Comparison of ENCODE assay signal across 10 cellular contexts in the genomic region with DNA sequence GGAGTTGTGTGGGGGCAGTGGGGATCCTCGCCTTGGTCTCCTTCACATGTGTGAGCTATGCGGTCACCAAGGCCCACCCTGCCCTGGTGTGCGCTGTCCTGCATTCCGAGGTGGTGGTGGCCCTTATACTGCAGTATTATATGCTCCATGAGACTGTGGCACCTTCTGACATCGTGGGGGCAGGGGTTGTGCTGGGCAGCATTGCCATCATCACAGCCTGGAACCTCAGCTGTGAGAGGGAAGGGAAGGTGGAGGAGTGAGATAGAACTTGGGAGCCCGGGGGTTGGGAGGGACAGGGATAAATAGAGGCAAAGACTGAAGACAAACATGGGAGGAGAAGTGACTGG. TPM values are rescaled to one million over a fixed set of nuclear protein-coding genes. Genes with fewer than 3 reads are reported as not detected.
DNase-seq lines count a peak whose midpoint lies in the region; ATAC-seq and TF ChIP-seq lines count a peak whose summit lies in the region.
"Not testable (repeated sequence)": the region's sequence is repeated elsewhere in the genome, so short reads cannot be mapped to it uniquely, and the experiment has no call there.
"Had no signal": no experiment of that assay in that cellular context is flagged by ENCODE, and none has a peak within 500 bp of the region (broad histone marks: within the 10 kb centered on the region; RNA-seq: fewer than 3 reads in every experiment).

No MANE protein-coding gene starts in this region.

- not testable (repeated sequence) for ATAC-seq in PC-3; activated T-cell treated with anti-CD3 and anti-CD28 coated beads, Interleukin-2, amount 50 U/mL, for 72 hours (replicated peaks in 1 of 2)

- H3K4me1 ChIP-seq in PC-3 (ENCODE audit: insufficient read depth, low read length), result peaks cover 31% of the 10 kb centered on the region
- H3K4me1 ChIP-seq in cardiac muscle cell (ENCODE audit: low read depth), result peaks cover 30% of the 10 kb centered on the region
- H3K4me1 ChIP-seq in muscle layer of colon (ENCODE audit: insufficient read depth, low read length), result peaks cover 37% of the 10 kb centered on the region
- H3K4me1 ChIP-seq in uterus, result not testable (repeated sequence)

- H3K36me3 ChIP-seq in PC-3 (ENCODE audit: low read depth, low read length); cardiac muscle cell; muscle layer of colon (ENCODE audit: insufficient read depth, low read length); uterus: not testable (repeated sequence)

- H3K4me2 ChIP-seq in PC-3 (ENCODE audit: low read length), result peak overlapping the region; percentile 99

- H3F3A ChIP-seq in PC-3 (ENCODE audit: low read length, unreplicated experiment), result not testable (repeated sequence)

- not testable (repeated sequence) for TF ChIP-seq POLR2A in uterus (IDR thresholded peaks at IDR 0.05)

- TF ChIP-seq CTCF in GM12864 (IDR thresholded peaks at IDR 0.05; ENCODE audit: low read depth, low read length, missing control alignments); PC-3 (conservative IDR thresholded peaks at IDR 0.05; ENCODE audit: low read depth, low read length); chondrocyte (IDR thresholded peaks at IDR 0.05); cardiac muscle cell (IDR thresholded peaks at IDR 0.05; ENCODE audit: low read depth, low read length); uterus (IDR thresholded peaks at IDR 0.05): not testable (repeated sequence)

- not testable (repeated sequence) for H3K9me3 ChIP-seq in PC-3 (ENCODE audit: low read length); cardiac muscle cell (ENCODE audit: low read depth); muscle layer of colon (ENCODE audit: low read length); uterus

- H3K4me3 ChIP-seq in GM12864 (ENCODE audit: low read depth, low read length) (peak overlapping the region; percentile 80; the same call in 1 of the 2 replicates), PC-3 (ENCODE audit: low read length) (peak overlapping the region; percentile 76), cardiac muscle cell (peak overlapping the region; percentile 59), muscle layer of colon (ENCODE audit: low read depth in 1 of 2, low read length in 2 of 2) (peak overlapping the region in 1 of 2 donors; percentile 63), skeletal muscle cell (ENCODE audit: low read depth, low read length) (peak overlapping the region; percentile 78), uterus (peak overlapping the region in 1 of 2 donors; percentile 64)

- CTCF ChIA-PET in PC-3 (lab: Charles Lee), result not testable (repeated sequence)

- POLR2A ChIA-PET in PC-3 (lab: Charles Lee; ENCODE audit: unreplicated experiment), result not testable (repeated sequence)

- not testable (repeated sequence) for H3K27me3 ChIP-seq in PC-3 (ENCODE audit: low read length); cardiac muscle cell; muscle layer of colon (ENCODE audit: control insufficient read depth in 1 of 2, insufficient read depth in 2 of 2, low read length in 2 of 2); uterus

- peak overlapping the region; percentile 100 for H3K27ac Mint-ChIP-seq in activated T-cell treated with anti-CD3 and anti-CD28 coated beads, Interleukin-2, amount 50 U/mL, for 72 hours
- H3K27ac Mint-ChIP-seq in chondrocyte (ENCODE audit: unreplicated experiment), result peak overlapping the region; percentile 100

- not testable (repeated sequence) for DNase-seq in GM12864 (ENCODE audit: low read depth); PC-3; activated T-cell treated with anti-CD3 and anti-CD28 coated beads, Interleukin-2, amount 50 U/mL, for 72 hours; chondrocyte (ENCODE audit: low spot score); cardiac muscle cell (ENCODE audit: low read depth in 1 of 2, low spot score in 1 of 2); skeletal muscle cell (ENCODE audit: low read depth)
- peak in 1 of 2 donors; percentile 30 for DNase-seq in uterus

- H3K27ac ChIP-seq in PC-3 (ENCODE audit: low read length), result not testable (repeated sequence)
- H3K27ac ChIP-seq in cardiac muscle cell (peak overlapping the region; percentile 98), muscle layer of colon (ENCODE audit: low read depth, low read length) (peak overlapping the region; percentile 99), uterus (peak overlapping the region; percentile 98 to 99)

- not testable (repeated sequence) for H3K9ac ChIP-seq in PC-3 (ENCODE audit: low read length)
- H3K9ac ChIP-seq in muscle layer of colon (ENCODE audit: low read length), result peak overlapping the region; percentile 78

- H3K79me2 ChIP-seq in PC-3 (ENCODE audit: low read length), result peaks cover 59% of the 10 kb centered on the region

- not testable (repeated sequence) for H2AFZ ChIP-seq in PC-3 (ENCODE audit: low read length)

- peak overlapping the region; percentile 98 to 100 for H3K4me3 Mint-ChIP-seq in activated T-cell treated with anti-CD3 and anti-CD28 coated beads, Interleukin-2, amount 50 U/mL, for 72 hours
- H3K4me3 Mint-ChIP-seq in chondrocyte (ENCODE audit: unreplicated experiment), result peak overlapping the region; percentile 88

- peaks cover 8 to 10% of the 10 kb centered on the region in 2 donors for H3K36me3 Mint-ChIP-seq in activated T-cell treated with anti-CD3 and anti-CD28 coated beads, Interleukin-2, amount 50 U/mL, for 72 hours (ENCODE audit: insufficient read depth in 2 of 2)
- H3K36me3 Mint-ChIP-seq in chondrocyte (ENCODE audit: low read depth), result not testable (repeated sequence)

- intact Hi-C loops in PC-3 (cut with micrococcal nuclease) (loop anchor here (5.0 kb wide), 1 partner anchor 220 kb away; a partner anchor contains a TSS), uterus (cut with DNase I; ENCODE audit: low total_unique reads) (loop anchor here (10.0 kb wide), 1 partner anchor 48 kb away; a partner anchor contains a TSS)

- not testable (repeated sequence) for H3K9me2 ChIP-seq in PC-3 (replicated peaks; ENCODE audit: low read length)

- peaks cover 24% of the 10 kb centered on the region for H4K20me1 ChIP-seq in PC-3 (ENCODE audit: low read length)

- not testable (repeated sequence) for H3K9me3 Mint-ChIP-seq in activated T-cell treated with anti-CD3 and anti-CD28 coated beads, Interleukin-2, amount 50 U/mL, for 72 hours; chondrocyte (ENCODE audit: low read depth)

- BruUV-seq in PC-3 (replicated peaks; lab: Mats Ljungman, UMichigan), result not testable (repeated sequence)

- peaks cover 75% of the 10 kb centered on the region for H3K4me1 Mint-ChIP-seq in activated T-cell treated with anti-CD3 and anti-CD28 coated beads, Interleukin-2, amount 50 U/mL, for 72 hours (ENCODE audit: low read depth)
- H3K4me1 Mint-ChIP-seq in chondrocyte (ENCODE audit: low read depth), result peaks cover 65% of the 10 kb centered on the region

- not testable (repeated sequence) for H3K27me3 Mint-ChIP-seq in activated T-cell treated with anti-CD3 and anti-CD28 coated beads, Interleukin-2, amount 50 U/mL, for 72 hours (ENCODE audit: low read depth); chondrocyte (ENCODE audit: low read depth)

RNA-seq across cellular contexts. Expression of a gene that starts 1.5 kb away (rescaled TPM):
- 47.1 and 95.7 TPM in 2 replicates for total RNA-seq in PC-3 (2014; rRNA removed)
- 100 to 1,000 TPM; 211 to 249 TPM for total RNA-seq in activated T-cell treated with anti-CD3 and anti-CD28 coated beads, Interleukin-2, amount 50 U/mL, for 72 hours
- total RNA-seq in chondrocyte, result 113 to 121 TPM (median 115 TPM) in 3 replicates
- 40.7 and 41.3 TPM in 2 replicates for total RNA-seq in cardiac muscle cell
- 53.8 and 62.3 TPM in 2 replicates for polyA plus RNA-seq in cardiac muscle cell
- total RNA-seq in uterus, result 100 to 1,000 TPM in 2 of 4 donors, 10 to 100 TPM in 2; 19.7 to 167 (median 77.6) TPM

RNA-seq across cellular contexts. Expression of a gene that starts 1.5 kb away (rescaled TPM):
- total RNA-seq in PC-3 (2014; rRNA removed) (not detected in 2 replicates), chondrocyte (not detected in 3 replicates), cardiac muscle cell (not detected in 2 replicates), uterus (not detected)
- total RNA-seq in activated T-cell treated with anti-CD3 and anti-CD28 coated beads, Interleukin-2, amount 50 U/mL, for 72 hours, result under 1 TPM in 1 of 2 donors, not detected in 1; 0.25 TPM
- 0.10 and 1.9 TPM in 2 replicates for polyA plus RNA-seq in cardiac muscle cell
- total RNA-seq: H4, left ventricle myocardium superior had no signal

RNA-seq across cellular contexts. Expression of a gene that starts 3.3 kb away (rescaled TPM):
- total RNA-seq in PC-3 (2014; rRNA removed) (14.7 and 18.4 TPM in 2 replicates), chondrocyte (50.9 to 51.9 TPM (median 51.0 TPM) in 3 replicates), cardiac muscle cell (28.5 and 40.4 TPM in 2 replicates), uterus (100 to 1,000 TPM in 1 of 4 donors, 10 to 100 TPM in 3; 22.7 to 116 (median 39.2) TPM)
- 10 to 100 TPM; 28.5 to 29.0 TPM for total RNA-seq in activated T-cell treated with anti-CD3 and anti-CD28 coated beads, Interleukin-2, amount 50 U/mL, for 72 hours
- 17.9 and 26.6 TPM in 2 replicates for polyA plus RNA-seq in cardiac muscle cell

RNA-seq across cellular contexts. Expression of a gene that starts 37.9 kb away (rescaled TPM):
- total RNA-seq in PC-3 (2014; rRNA removed) (2.1 and 2.9 TPM in 2 replicates), chondrocyte (12.2 to 14.0 TPM (median 12.6 TPM) in 3 replicates), cardiac muscle cell (8.5 and 14.0 TPM in 2 replicates), uterus (10 to 100 TPM in 2 of 4 donors, 1 to 10 TPM in 2; 3.2 to 16.9 (median 10.9) TPM)
- total RNA-seq in activated T-cell treated with anti-CD3 and anti-CD28 coated beads, Interleukin-2, amount 50 U/mL, for 72 hours, result 10 to 100 TPM; 25.5 to 26.8 TPM
- polyA plus RNA-seq in cardiac muscle cell, result 28.6 and 34.5 TPM in 2 replicates

RNA-seq across cellular contexts. Expression of a gene that starts 43.4 kb away (rescaled TPM):
- 0.69 and 1.0 TPM in 2 replicates for total RNA-seq in PC-3 (2014; rRNA removed)
- 1 to 10 TPM; 4.9 to 5.3 TPM for total RNA-seq in activated T-cell treated with anti-CD3 and anti-CD28 coated beads, Interleukin-2, amount 50 U/mL, for 72 hours
- 5.0 to 6.0 TPM (median 5.1 TPM) in 3 replicates for total RNA-seq in chondrocyte
- total RNA-seq in cardiac muscle cell, result 51.9 and 56.8 TPM in 2 replicates
- 50.4 and 63.6 TPM in 2 replicates for polyA plus RNA-seq in cardiac muscle cell
- total RNA-seq in uterus, result 10 to 100 TPM in 1 of 4 donors, 1 to 10 TPM in 2, not detected in 1; 2.8 to 17.9 (median 6.2) TPM
- total RNA-seq: H4 had no signal
